1 cellular context compared by ENCODE assay signal in genomic region chr1:41504126-41505035, GRCh38.
A peak's percentile ranks its signal among the peaks of the same experiment; 100 is the strongest.
TF ChIP-seq lines count a peak whose summit lies in the region.

No MANE protein-coding gene starts in this region.

TF ChIP-seq in HEK293, 187 proteins besides CTCF, POLR2A, EP300 and RAD21 (continued from another document and continues in another):
- TF ChIP-seq TRIM28 (IDR thresholded peaks at IDR 0.05; ENCODE audit: borderline replicate concordance, low read length) (peak; percentile 84; the same call in 1 of the 2 replicates), BCL11A (tag by site-specific recombination; IDR thresholded peaks at IDR 0.05; ENCODE audit: low read depth) (peak; percentile 63; the same call in 1 of the 2 replicates), ZNF600 (tag by site-specific recombination; IDR thresholded peaks at IDR 0.05) (peak; percentile 97), ZNF324 (tag by site-specific recombination; IDR thresholded peaks at IDR 0.05) (0 out of 2 replicates have a peak, but pooled peaks have one; percentile 18), ZNF354C (tag by site-specific recombination; IDR thresholded peaks at IDR 0.05; ENCODE audit: borderline replicate concordance, low read depth) (no peak), ZNF266 (tag by site-specific recombination; IDR thresholded peaks at IDR 0.05; ENCODE audit: low read depth) (no peak), TCF7L2 (IDR thresholded peaks at IDR 0.05; ENCODE audit: borderline replicate concordance, low read depth, low read length) (no peak), ZNF26 (tag by site-specific recombination; IDR thresholded peaks at IDR 0.05) (no peak), ZNF629 (tag by site-specific recombination; IDR thresholded peaks at IDR 0.05) (peak; percentile 53; the same call in 1 of the 2 replicates), REPIN1 (tag by site-specific recombination; IDR thresholded peaks at IDR 0.05; ENCODE audit: low read depth) (no peak), PATZ1 (tag by site-specific recombination; IDR thresholded peaks at IDR 0.05) (peak; percentile 46; the same call in 1 of the 2 replicates), ZNF398 (tag by site-specific recombination; IDR thresholded peaks at IDR 0.05) (no peak), OSR2 (tag by site-specific recombination; IDR thresholded peaks at IDR 0.05) (peak; percentile 25; the same call in 1 of the 2 replicates), GFI1B (tag by site-specific recombination; IDR thresholded peaks at IDR 0.05) (no peak), SCRT2 (tag by site-specific recombination; IDR thresholded peaks at IDR 0.05) (peak; percentile 97), ZBTB26 (tag by site-specific recombination; optimal IDR thresholded peaks at IDR 0.05) (no peak), ZNF174 (tag by site-specific recombination; IDR thresholded peaks at IDR 0.05) (no peak), TSHZ1 (tag by site-specific recombination; IDR thresholded peaks at IDR 0.05; ENCODE audit: borderline replicate concordance) (no peak; the same call in 1 of the 2 replicates), ZNF664 (tag by site-specific recombination; IDR thresholded peaks at IDR 0.05) (no peak), ZNF544 (tag by site-specific recombination; IDR thresholded peaks at IDR 0.05) (no peak), GLI4 (tag by site-specific recombination; IDR thresholded peaks at IDR 0.05) (no peak), SP7 (tag by site-specific recombination; IDR thresholded peaks at IDR 0.05) (peak; percentile 37; the same call in 1 of the 2 replicates), OVOL3 (tag by site-specific recombination; IDR thresholded peaks at IDR 0.05) (0 out of 2 replicates have a peak, but pooled peaks have one; percentile 10), GLI2 (tag by site-specific recombination; IDR thresholded peaks at IDR 0.05; ENCODE audit: borderline replicate concordance, low read depth) (no peak), ZSCAN5A (tag by site-specific recombination; IDR thresholded peaks at IDR 0.05) (no peak), ZEB2 (tag by site-specific recombination; IDR thresholded peaks at IDR 0.05) (peak; percentile 71; the same call in 1 of the 2 replicates), SCRT1 (tag by site-specific recombination; IDR thresholded peaks at IDR 0.05; ENCODE audit: borderline replicate concordance) (peak; percentile 88), HIC1 (tag by site-specific recombination; IDR thresholded peaks at IDR 0.05) (peak; percentile 65; the same call in 1 of the 2 replicates), ZNF274 (IDR thresholded peaks at IDR 0.05; ENCODE audit: low read length) (no peak), ZNF274 (tag by site-specific recombination; IDR thresholded peaks at IDR 0.05; ENCODE audit: borderline replicate concordance) (no peak), ZNF394 (tag by site-specific recombination; IDR thresholded peaks at IDR 0.05; ENCODE audit: borderline replicate concordance) (peak; percentile 44; the same call in 1 of the 2 replicates), FEZF1 (tag by site-specific recombination; IDR thresholded peaks at IDR 0.05) (no peak), ZBTB6 (tag by site-specific recombination; IDR thresholded peaks at IDR 0.05) (no peak), MYNN (tag by site-specific recombination; IDR thresholded peaks at IDR 0.05; ENCODE audit: borderline replicate concordance) (no peak), RBAK (tag by site-specific recombination; IDR thresholded peaks at IDR 0.05) (peak; percentile 79; the same call in 1 of the 2 replicates), KLF8 (tag by site-specific recombination; IDR thresholded peaks at IDR 0.05) (peak; percentile 28; the same call in 1 of the 2 replicates), PRDM1 (tag by site-specific recombination; IDR thresholded peaks at IDR 0.05) (peak; percentile 87), GLIS2 (tag by site-specific recombination; IDR thresholded peaks at IDR 0.05) (peak; percentile 84), ZIC2 (tag by site-specific recombination; IDR thresholded peaks at IDR 0.05) (peak; percentile 55)
